13 cellular contexts compared by ENCODE assay signal in genomic region chr2:215371915-215372897, GRCh38.
DNase-seq lines count a peak whose midpoint lies in the region; ATAC-seq and TF ChIP-seq lines count a peak whose summit lies in the region.
"Had no signal": no experiment of that assay in that cellular context is flagged by ENCODE, and none has a peak within 500 bp of the region (broad histone marks: within the 10 kb centered on the region; RNA-seq: fewer than 3 reads in every experiment).

No MANE protein-coding gene starts in this region.

- peak overlapping the region; percentile 70 for H3K27ac ChIP-seq in GM23248
- H3K27ac ChIP-seq in mesenchymal stem cell (ENCODE audit: low read length, poor library complexity, severe bottlenecking): peak overlapping the region; percentile 25
- H3K27ac ChIP-seq: SJCRH30 had no signal

- H3K14ac ChIP-seq in mesenchymal stem cell (ENCODE audit: low read length in 2 of 2): no peak overlapping the region

- H3F3A ChIP-seq in GM23248 (ENCODE audit: insufficient read depth): peaks cover 99% of the 10 kb centered on the region

- H3K27ac Mint-ChIP-seq in chondrocyte (ENCODE audit: unreplicated experiment): peak overlapping the region; percentile 96
- peak overlapping the region; percentile 38 for H3K27ac Mint-ChIP-seq in stimulated activated naive B cell treated with anti-CD40 and anti-IgM and Interleukin-4, amounts not matched to agents 10 μg/mL and 1 μg/mL and 100 μg/mL, for 72 hours
- H3K27ac Mint-ChIP-seq: CD4-positive, alpha-beta memory T cell had no signal

- no peak overlapping the region for H2BK5ac ChIP-seq in mesenchymal stem cell (ENCODE audit: low read depth, low read length, poor library complexity, severe bottlenecking)

- in situ Hi-C loops in GM23248 (cut with MboI): no loop called here

- no peak overlapping the region for H2AK5ac ChIP-seq in mesenchymal stem cell (ENCODE audit: low read length, severe bottlenecking)

- no peak overlapping the region for H3K18ac ChIP-seq in mesenchymal stem cell (ENCODE audit: low read depth in 1 of 2, low read length in 2 of 2)

- peaks cover 27% of the 10 kb centered on the region for H4K20me1 ChIP-seq in GM23248 (ENCODE audit: insufficient read depth)

- H4K91ac ChIP-seq in mesenchymal stem cell (ENCODE audit: low read length): no peak overlapping the region

- H3K36me3 Mint-ChIP-seq in chondrocyte (ENCODE audit: low read depth): peaks cover 84% of the 10 kb centered on the region
- H3K36me3 Mint-ChIP-seq in stimulated activated naive B cell treated with anti-CD40 and anti-IgM and Interleukin-4, amounts not matched to agents 10 μg/mL and 1 μg/mL and 100 μg/mL, for 72 hours: peaks cover 24 to 25% of the 10 kb centered on the region in 2 donors

- no peak overlapping the region for H3K23ac ChIP-seq in mesenchymal stem cell (ENCODE audit: low read length in 2 of 2)

- 82 to 84% methylated on average over 14 of the region's 14 CpGs for WGBS in GM23248 (ENCODE audit: low coverage in 1 of 2, low lambda C conversion rate in 2 of 2, missing lambda C conversion rate in 2 of 2), 2 experiments
- 95% methylated on average over 11 of the region's 14 CpGs for WGBS in mesenchymal stem cell

- H3K79me1 ChIP-seq in mesenchymal stem cell (replicated peaks; ENCODE audit: low read length, poor library complexity, severe bottlenecking): no peaks in the 10 kb centered on the region

- no peak overlapping the region for H3K4ac ChIP-seq in mesenchymal stem cell (ENCODE audit: low read depth in 1 of 2, low read length in 2 of 2)

- no peaks in the 10 kb centered on the region for H3K9me2 ChIP-seq in GM23248 (ENCODE audit: insufficient read depth)

- H3K9me3 Mint-ChIP-seq in chondrocyte (ENCODE audit: low read depth): no peaks in the 10 kb centered on the region
- H3K9me3 Mint-ChIP-seq in stimulated activated naive B cell treated with anti-CD40 and anti-IgM and Interleukin-4, amounts not matched to agents 10 μg/mL and 1 μg/mL and 100 μg/mL, for 72 hours: peaks cover 0 to 9% of the 10 kb centered on the region in 2 donors
- H3K9me3 Mint-ChIP-seq: CD4-positive, alpha-beta memory T cell had no signal

- DNase-seq in GM23248 (peak; percentile 53), chondrocyte (ENCODE audit: low spot score) (no peak), mesenchymal stem cell (no peak), mesenteric fat pad (ENCODE audit: low spot score) (no peak)
- DNase-seq in stimulated activated naive B cell treated with anti-CD40 and anti-IgM and Interleukin-4, amounts not matched to agents 10 μg/mL and 1 μg/mL and 100 μg/mL, for 72 hours: no peak
- no peak for DNase-seq in stimulated activated CD8-positive, alpha-beta memory T cell treated with anti-CD3 and anti-CD28 coated beads, Interleukin-4, amount 100 ng/mL, for 48 hours
- DNase-seq: BE2C; CD4-positive, alpha-beta memory T cell; DMS79 treated with DMSO at 0.1 percent for 48 hours; NCI-H187 treated with DMSO at 0.1 percent for 48 hours; PC-3; SJCRH30 had no signal

- H3K4me3 ChIP-seq in GM23248: no peak overlapping the region
- no peak overlapping the region for H3K4me3 ChIP-seq in mesenchymal stem cell (ENCODE audit: insufficient read depth in 1 of 2, low read depth in 1 of 2, low read length in 2 of 2)
- H3K4me3 ChIP-seq: SJCRH30 had no signal

- H2AFZ ChIP-seq in GM23248 (no peak overlapping the region), mesenchymal stem cell (ENCODE audit: low read depth, low read length) (no peak overlapping the region)

- H2BK12ac ChIP-seq in mesenchymal stem cell (ENCODE audit: low read length in 2 of 2): no peak overlapping the region

- no peak overlapping the region for H4K8ac ChIP-seq in mesenchymal stem cell (ENCODE audit: low read length)

- H3K4me2 ChIP-seq in GM23248 (ENCODE audit: unreplicated experiment) (no peak overlapping the region), mesenchymal stem cell (ENCODE audit: low read length, poor library complexity, severe bottlenecking) (no peak overlapping the region)

- H3K4me1 ChIP-seq in GM23248 (ENCODE audit: insufficient read depth): peaks cover 19% of the 10 kb centered on the region; the same call in 1 of the 2 replicates
- H3K4me1 ChIP-seq in mesenchymal stem cell (ENCODE audit: control insufficient read depth, insufficient read depth, low read depth, low read length): peaks cover 6% of the 10 kb centered on the region
- H3K4me1 ChIP-seq: BE2C, SJCRH30 had no signal

- H2BK120ac ChIP-seq in mesenchymal stem cell (ENCODE audit: low read depth, low read length): no peak overlapping the region

- no peak overlapping the region for H2BK15ac ChIP-seq in mesenchymal stem cell (ENCODE audit: low read depth, poor library complexity, severe bottlenecking)

- H3K4me3 Mint-ChIP-seq in chondrocyte (ENCODE audit: unreplicated experiment): no peak overlapping the region
- no peak overlapping the region for H3K4me3 Mint-ChIP-seq in stimulated activated naive B cell treated with anti-CD40 and anti-IgM and Interleukin-4, amounts not matched to agents 10 μg/mL and 1 μg/mL and 100 μg/mL, for 72 hours
- H3K4me3 Mint-ChIP-seq: CD4-positive, alpha-beta memory T cell had no signal

- no peak for ATAC-seq in stimulated activated naive B cell treated with anti-CD40 and anti-IgM and Interleukin-4, amounts not matched to agents 10 μg/mL and 1 μg/mL and 100 μg/mL, for 72 hours (replicated peaks)
- ATAC-seq in GM19035 (IDR thresholded peaks at IDR 0.05; ENCODE audit: unreplicated experiment): no peak
- ATAC-seq: PC-3 had no signal

- no peaks in the 10 kb centered on the region for H3K79me2 ChIP-seq in GM23248 (ENCODE audit: insufficient read depth)

- H3K27me3 ChIP-seq in GM23248 (replicated peaks; ENCODE audit: insufficient read depth) (no peaks in the 10 kb centered on the region), mesenchymal stem cell (ENCODE audit: control insufficient read depth in 1 of 2, insufficient read depth in 1 of 2, low read length in 2 of 2) (no peaks in the 10 kb centered on the region)
- H3K27me3 ChIP-seq: BE2C, SJCRH30 had no signal

- peak overlapping the region; percentile 26 for H3K9ac ChIP-seq in GM23248
- H3K9ac ChIP-seq in mesenchymal stem cell (ENCODE audit: low read length): peak overlapping the region; percentile 44

- H3K36me3 ChIP-seq in GM23248 (ENCODE audit: low read depth) (peaks cover 98% of the 10 kb centered on the region), mesenchymal stem cell (ENCODE audit: control insufficient read depth in 1 of 2, insufficient read depth in 2 of 2, low read depth in 1 of 2, low read length in 2 of 2) (peaks cover 44 to 99% of the 10 kb centered on the region in 2 experiments)
- H3K36me3 ChIP-seq: BE2C had no signal

- no peaks in the 10 kb centered on the region for H3K9me3 ChIP-seq in GM23248 (ENCODE audit: low read depth)
- H3K9me3 ChIP-seq in mesenchymal stem cell (ENCODE audit: control insufficient read depth, low read length): no peaks in the 10 kb centered on the region
- H3K9me3 ChIP-seq: BE2C, SJCRH30 had no signal

- peaks cover 82% of the 10 kb centered on the region for H3K4me1 Mint-ChIP-seq in chondrocyte (ENCODE audit: low read depth)
- H3K4me1 Mint-ChIP-seq in stimulated activated naive B cell treated with anti-CD40 and anti-IgM and Interleukin-4, amounts not matched to agents 10 μg/mL and 1 μg/mL and 100 μg/mL, for 72 hours: no peaks in the 10 kb centered on the region
- H3K4me1 Mint-ChIP-seq: CD4-positive, alpha-beta memory T cell had no signal

- no peaks in the 10 kb centered on the region for H3K27me3 Mint-ChIP-seq in chondrocyte (ENCODE audit: low read depth)
- no peaks in the 10 kb centered on the region for H3K27me3 Mint-ChIP-seq in stimulated activated naive B cell treated with anti-CD40 and anti-IgM and Interleukin-4, amounts not matched to agents 10 μg/mL and 1 μg/mL and 100 μg/mL, for 72 hours
- H3K27me3 Mint-ChIP-seq: CD4-positive, alpha-beta memory T cell had no signal

- TF ChIP-seq CTCF in chondrocyte (IDR thresholded peaks at IDR 0.05): no peak
